In the genomic region with DNA sequence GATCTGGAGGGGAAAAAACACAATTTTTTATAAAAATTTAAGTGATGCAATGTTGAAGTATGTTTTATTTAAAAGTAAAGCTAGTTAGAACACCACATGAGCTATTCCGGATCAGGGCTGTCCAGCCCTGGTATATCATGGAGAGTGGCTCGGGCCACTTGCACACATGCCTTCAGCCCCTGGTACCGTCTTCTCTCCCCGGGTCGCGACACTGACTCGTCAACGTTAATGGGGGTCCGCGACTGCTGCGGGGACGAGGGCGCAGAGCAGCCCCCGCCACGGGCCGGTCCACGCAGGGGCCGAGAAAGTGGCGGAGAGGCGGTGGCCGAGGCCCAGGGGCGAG, we compare ENCODE assay signal across 8 cellular contexts.
A peak's percentile ranks its signal among the peaks of the same experiment; 100 is the strongest.
DNase-seq lines count a peak whose midpoint lies in the region; ATAC-seq and TF ChIP-seq lines count a peak whose summit lies in the region.

No MANE protein-coding gene starts in this region.

- peaks cover 36% of the 10 kb centered on the region for H3K4me1 Mint-ChIP-seq in WTC11

- no peak for TF ChIP-seq CTCF in WTC11 (IDR thresholded peaks at IDR 0.05)
- TF ChIP-seq CTCF in heart right ventricle (IDR thresholded peaks at IDR 0.05): no peak
- no peak for TF ChIP-seq CTCF in prostate gland (IDR thresholded peaks at IDR 0.05)

- peak; percentile 4; the same call in 1 of the 2 replicates for ATAC-seq in WTC11
- peak in 7 of 8 donors; percentile 3 to 45 (median 19) for ATAC-seq in heart right ventricle
- ATAC-seq in GM21737 (IDR thresholded peaks at IDR 0.05; ENCODE audit: unreplicated experiment): no peak
- ATAC-seq in GM19452 (IDR thresholded peaks at IDR 0.05; ENCODE audit: unreplicated experiment): no peak

- TF ChIP-seq POLR2A in prostate gland (IDR thresholded peaks at IDR 0.05): no peak

- no peaks in the 10 kb centered on the region for H3K36me3 Mint-ChIP-seq in WTC11

- peaks cover 8% of the 10 kb centered on the region for H3K27me3 Mint-ChIP-seq in WTC11 (ENCODE audit: low read depth)

- peak overlapping the region; percentile 46 to 81 (median 68) for H3K4me3 ChIP-seq in heart right ventricle
- peak overlapping the region; percentile 64 to 69 for H3K4me3 ChIP-seq in prostate gland

- H3K27me3 ChIP-seq in heart right ventricle: peaks cover 0 to 67% (median 35%) of the 10 kb centered on the region in 7 donors
- no peaks in the 10 kb centered on the region for H3K27me3 ChIP-seq in prostate gland (replicated peaks; ENCODE audit: insufficient read depth)

- H3K9me3 Mint-ChIP-seq in WTC11: no peaks in the 10 kb centered on the region

- no peaks in the 10 kb centered on the region for H3K4me1 ChIP-seq in ES-I3 (ENCODE audit: insufficient read depth, low read length)
- H3K4me1 ChIP-seq in heart right ventricle: peaks cover 0 to 19% (median 8%) of the 10 kb centered on the region in 9 donors
- H3K4me1 ChIP-seq in prostate gland (replicated peaks): peaks cover 3% of the 10 kb centered on the region

- 1% methylated on average over 22 of the region's 22 CpGs for WGBS in heart right ventricle, 2 donors
- 1% methylated on average over 20 of the region's 22 CpGs for WGBS in prostate gland

- H3K9ac ChIP-seq in ES-I3 (ENCODE audit: low read depth, low read length): peak overlapping the region; percentile 90

- POLR2A ChIA-PET in WTC11 (lab: Charles Lee): no interaction called here

- H3K9me3 ChIP-seq in ES-I3 (ENCODE audit: control insufficient read depth, insufficient read depth, low read length) (no peaks in the 10 kb centered on the region), heart right ventricle (no peaks in the 10 kb centered on the region), prostate gland (no peaks in the 10 kb centered on the region)

- intact Hi-C loops in heart right ventricle (cut with DNase I) (no loop called here), prostate gland (cut with DNase I) (loop anchor here (5.0 kb wide), 2 partner anchors 201 to 306 kb away; no protein-coding TSS in a partner anchor)

- H3K36me3 ChIP-seq in ES-I3 (ENCODE audit: insufficient read depth, low read length) (no peaks in the 10 kb centered on the region), heart right ventricle (no peaks in the 10 kb centered on the region), prostate gland (no peaks in the 10 kb centered on the region)

- peak; percentile 20 for DNase-seq in WTC11 (ENCODE audit: low spot score)
- DNase-seq in heart right ventricle: no peak
- DNase-seq in prostate gland (ENCODE audit: low spot score): no peak
- no peak for DNase-seq in 8988T
- DNase-seq in NCI-H1092 (lab: John Stamatoyannopoulos, UW): no peak

- CTCF ChIA-PET in WTC11 (lab: Charles Lee): no interaction called here

- H3K27ac ChIP-seq in heart right ventricle (peak overlapping the region in 4 of 10 donors; percentile 9 to 49 (median 48)), prostate gland (peak overlapping the region; percentile 76)

- peak overlapping the region; percentile 74 for H3K4me3 Mint-ChIP-seq in WTC11

- H3K27ac Mint-ChIP-seq in WTC11: no peak overlapping the region

TF ChIP-seq in WTC11, 78 proteins besides CTCF, POLR2A, EP300 and RAD21:
- 0 out of 2 replicates have a peak, but pooled peaks have one; percentile 79 for TF ChIP-seq ZNF138 (CRISPR knock-in tag; conservative IDR thresholded peaks at IDR 0.05)
- TF ChIP-seq, protein P1, sequence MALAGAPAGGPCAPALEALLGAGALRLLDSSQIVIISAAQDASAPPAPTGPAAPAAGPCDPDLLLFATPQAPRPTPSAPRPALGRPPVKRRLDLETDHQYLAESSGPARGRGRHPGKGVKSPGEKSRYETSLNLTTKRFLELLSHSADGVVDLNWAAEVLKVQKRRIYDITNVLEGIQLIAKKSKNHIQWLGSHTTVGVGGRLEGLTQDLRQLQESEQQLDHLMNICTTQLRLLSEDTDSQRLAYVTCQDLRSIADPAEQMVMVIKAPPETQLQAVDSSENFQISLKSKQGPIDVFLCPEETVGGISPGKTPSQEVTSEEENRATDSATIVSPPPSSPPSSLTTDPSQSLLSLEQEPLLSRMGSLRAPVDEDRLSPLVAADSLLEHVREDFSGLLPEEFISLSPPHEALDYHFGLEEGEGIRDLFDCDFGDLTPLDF (CRISPR knock-in tag; IDR thresholded peaks at IDR 0.05): no peak

Comparison
In these comparisons a context has a peak if more than half of its experiments do, and no peak if none do; other contexts are left out.
1. ATAC-seq: peak in WTC11 (single experiment) and heart right ventricle (7 of 8); none in GM21737 (single experiment) and GM19452 (single experiment).